17 cellular contexts compared by ENCODE assay signal in genomic region chr9:83449166-83449565, GRCh38.
DNase-seq lines count a peak whose midpoint lies in the region; ATAC-seq and TF ChIP-seq lines count a peak whose summit lies in the region.
"Had no signal": no experiment of that assay in that cellular context is flagged by ENCODE, and none has a peak within 500 bp of the region (broad histone marks: within the 10 kb centered on the region; RNA-seq: fewer than 3 reads in every experiment).

No MANE protein-coding gene starts in this region.

- H3K27me3 ChIP-seq in adrenal gland = no peaks in the 10 kb centered on the region
- H3K27me3 ChIP-seq in parathyroid adenoma (ENCODE audit: control insufficient read depth, insufficient read depth, low read length) = no peaks in the 10 kb centered on the region
- H3K27me3 ChIP-seq: testis had no signal

- H3K36me3 Mint-ChIP-seq in activated naive CD8-positive, alpha-beta T cell treated with anti-CD3 and anti-CD28 coated beads for 36 hours = no peaks in the 10 kb centered on the region
- no peaks in the 10 kb centered on the region for H3K36me3 Mint-ChIP-seq in activated T-cell treated with anti-CD3 and anti-CD28 coated beads, Interleukin-2, amount 50 U/mL, for 72 hours (ENCODE audit: insufficient read depth in 2 of 2)

- H3K27ac ChIP-seq in adrenal gland (peak overlapping the region in 4 of 5 donors; percentile 29 to 81 (median 38)), parathyroid adenoma (peak overlapping the region; percentile 53)
- H3K27ac ChIP-seq: HL-60, testis had no signal

- TF ChIP-seq CTCF in adrenal gland (IDR thresholded peaks at IDR 0.05) = no peak
- no peak for TF ChIP-seq CTCF in parathyroid adenoma (IDR thresholded peaks at IDR 0.05)

- H3K4me1 ChIP-seq in adrenal gland (replicated peaks in 1 of 2) = peaks cover 14 to 24% of the 10 kb centered on the region in 2 donors
- peaks cover 21% of the 10 kb centered on the region for H3K4me1 ChIP-seq in parathyroid adenoma

- H3K4me1 Mint-ChIP-seq in activated naive CD8-positive, alpha-beta T cell treated with anti-CD3 and anti-CD28 coated beads for 36 hours = no peaks in the 10 kb centered on the region
- H3K4me1 Mint-ChIP-seq in activated T-cell treated with anti-CD3 and anti-CD28 coated beads, Interleukin-2, amount 50 U/mL, for 72 hours (ENCODE audit: low read depth) = no peaks in the 10 kb centered on the region
- H3K4me1 Mint-ChIP-seq: CD8-positive, alpha-beta memory T cell; IgD-negative memory B cell had no signal

- H3K9me3 Mint-ChIP-seq in activated naive CD8-positive, alpha-beta T cell treated with anti-CD3 and anti-CD28 coated beads for 36 hours = no peaks in the 10 kb centered on the region
- no peaks in the 10 kb centered on the region for H3K9me3 Mint-ChIP-seq in activated T-cell treated with anti-CD3 and anti-CD28 coated beads, Interleukin-2, amount 50 U/mL, for 72 hours
- H3K9me3 Mint-ChIP-seq: activated naive CD4-positive, alpha-beta T cell treated with anti-CD3 and anti-CD28 coated beads for 36 hours; HFFc6 had no signal

- H3K4me3 Mint-ChIP-seq in activated naive CD8-positive, alpha-beta T cell treated with anti-CD3 and anti-CD28 coated beads for 36 hours = no peak overlapping the region
- no peak overlapping the region for H3K4me3 Mint-ChIP-seq in activated T-cell treated with anti-CD3 and anti-CD28 coated beads, Interleukin-2, amount 50 U/mL, for 72 hours
- H3K4me3 Mint-ChIP-seq: activated naive CD4-positive, alpha-beta T cell treated with anti-CD3 and anti-CD28 coated beads for 36 hours; CD8-positive, alpha-beta memory T cell; HFFc6; IgD-negative memory B cell; T-helper 17 cell had no signal

- no peak overlapping the region for H3K27ac Mint-ChIP-seq in activated naive CD8-positive, alpha-beta T cell treated with anti-CD3 and anti-CD28 coated beads for 36 hours
- no peak overlapping the region for H3K27ac Mint-ChIP-seq in activated T-cell treated with anti-CD3 and anti-CD28 coated beads, Interleukin-2, amount 50 U/mL, for 72 hours
- H3K27ac Mint-ChIP-seq: activated naive CD4-positive, alpha-beta T cell treated with anti-CD3 and anti-CD28 coated beads for 36 hours; CD8-positive, alpha-beta memory T cell; HFFc6; IgD-negative memory B cell; T-helper 17 cell had no signal

- ATAC-seq in left ventricle myocardium superior (peak; percentile 90), GM19467 (IDR thresholded peaks at IDR 0.05; ENCODE audit: unreplicated experiment) (no peak), HG03280 (IDR thresholded peaks at IDR 0.05; ENCODE audit: unreplicated experiment) (no peak)
- ATAC-seq in activated T-cell treated with anti-CD3 and anti-CD28 coated beads, Interleukin-2, amount 50 U/mL, for 72 hours (replicated peaks in 1 of 2) = no peak
- ATAC-seq: T-helper 17 cell had no signal

- DNase-seq in LHCN-M2 (ENCODE audit: low read depth) (peak; percentile 54), adrenal gland (no peak), left ventricle myocardium superior (peak; percentile 57)
- no peak for DNase-seq in activated naive CD8-positive, alpha-beta T cell treated with anti-CD3 and anti-CD28 coated beads for 36 hours
- DNase-seq in activated T-cell treated with anti-CD3 and anti-CD28 coated beads, Interleukin-2, amount 50 U/mL, for 72 hours = no peak
- DNase-seq: activated CD4-positive, alpha-beta T cell treated with anti-CD3 and anti-CD28 coated beads, Interleukin-2, amount 50 U/mL, for 1 hour; activated naive CD4-positive, alpha-beta T cell treated with anti-CD3 and anti-CD28 coated beads for 36 hours; CD8-positive, alpha-beta memory T cell; EL; HFFc6; T-helper 17 cell; testis had no signal

- H3K4me3 ChIP-seq in adrenal gland (no peak overlapping the region), parathyroid adenoma (ENCODE audit: low read depth, low read length) (no peak overlapping the region)
- H3K4me3 ChIP-seq: testis had no signal

- 61 to 77% (median 72%) methylated on average over 5 of the region's 5 CpGs for whole genome bisulfite sequencing in adrenal gland, 4 donors

- H3K9ac ChIP-seq in parathyroid adenoma = no peak overlapping the region

- H3K27me3 Mint-ChIP-seq in activated naive CD8-positive, alpha-beta T cell treated with anti-CD3 and anti-CD28 coated beads for 36 hours = no peaks in the 10 kb centered on the region
- H3K27me3 Mint-ChIP-seq in activated T-cell treated with anti-CD3 and anti-CD28 coated beads, Interleukin-2, amount 50 U/mL, for 72 hours (ENCODE audit: low read depth) = no peaks in the 10 kb centered on the region
- H3K27me3 Mint-ChIP-seq: IgD-negative memory B cell, T-helper 17 cell had no signal

- H2AFZ ChIP-seq in parathyroid adenoma = no peak overlapping the region

- intact Hi-C loops in adrenal gland (cut with DNase I) (no loop called here), left ventricle myocardium superior (cut with micrococcal nuclease) (no loop called here)

- TF ChIP-seq POLR2A in adrenal gland (IDR thresholded peaks at IDR 0.05) = no peak

- H3K9me3 ChIP-seq in adrenal gland (replicated peaks in 1 of 3) = no peaks in the 10 kb centered on the region
- H3K9me3 ChIP-seq in parathyroid adenoma (ENCODE audit: control insufficient read depth, low read length) = no peaks in the 10 kb centered on the region
- H3K9me3 ChIP-seq: testis had no signal

- H3K36me3 ChIP-seq in adrenal gland (replicated peaks in 1 of 2) (no peaks in the 10 kb centered on the region), parathyroid adenoma (ENCODE audit: control insufficient read depth, insufficient read depth, low read length) (no peaks in the 10 kb centered on the region)

- H3K79me2 ChIP-seq in parathyroid adenoma = peaks cover 24% of the 10 kb centered on the region

- no peak overlapping the region for H3K4me2 ChIP-seq in parathyroid adenoma (ENCODE audit: low read length)

Comparison
In these comparisons a context has a peak if more than half of its experiments do, and no peak if none do; other contexts are left out.
1. DNase-seq: peak in LHCN-M2 (single experiment) and left ventricle myocardium superior (single experiment); none in adrenal gland (0 of 7), activated naive CD8-positive, alpha-beta T cell treated with anti-CD3 and anti-CD28 coated beads for 36 hours (single experiment) and activated T-cell treated with anti-CD3 and anti-CD28 coated beads, Interleukin-2, amount 50 U/mL, for 72 hours (0 of 2).